Comparison of ENCODE assay signal across 11 cellular contexts in the genomic region with DNA sequence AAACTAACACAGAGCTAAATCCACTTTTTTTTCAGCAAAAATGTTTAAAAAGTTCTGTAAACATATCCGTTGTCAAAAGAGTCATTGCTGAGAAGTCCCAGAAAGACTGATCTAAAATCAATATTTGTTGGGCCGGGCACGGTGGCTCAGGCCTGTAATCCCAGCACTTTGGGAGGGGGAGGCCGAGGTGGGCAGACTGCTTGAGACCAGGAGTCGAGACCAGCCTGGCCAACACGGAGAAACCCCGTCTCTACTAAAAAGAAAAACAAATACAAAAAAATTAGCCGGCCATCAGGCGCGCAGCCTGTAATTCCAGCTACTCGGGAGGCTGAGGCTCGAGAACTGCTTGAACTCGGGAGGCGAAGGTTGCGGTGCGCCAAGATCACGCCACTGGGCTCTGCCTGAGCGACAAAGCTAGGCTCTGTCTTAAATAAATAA. TPM values are rescaled to one million over a fixed set of nuclear protein-coding genes. Genes with fewer than 3 reads are reported as not detected.
DNase-seq lines count a peak whose midpoint lies in the region; ATAC-seq and TF ChIP-seq lines count a peak whose summit lies in the region.
"Had no signal": no experiment of that assay in that cellular context is flagged by ENCODE, and none has a peak within 500 bp of the region (broad histone marks: within the 10 kb centered on the region; RNA-seq: fewer than 3 reads in every experiment).

No MANE protein-coding gene starts in this region.

- WGBS in aorta, 2 donors, result 73 to 81% methylated on average over 18 of the region's 18 CpGs

- in situ Hi-C loops in astrocyte of the spinal cord (cut with HindIII; ENCODE audit: low sequenced_read_pairs), result no loop called here

- peaks cover 31% of the 10 kb centered on the region for H3K36me3 Mint-ChIP-seq in nephron (ENCODE audit: low read depth)

- H3K9me3 ChIP-seq in aorta (ENCODE audit: control insufficient read depth, low read length), result no peaks in the 10 kb centered on the region

- intact Hi-C loops in aorta (cut with DNase I), result no loop called here

- ATAC-seq in aorta (ENCODE audit: low FRiP score), result no peak
- no peak for ATAC-seq in HG03520 (IDR thresholded peaks at IDR 0.05; ENCODE audit: unreplicated experiment)

- no peaks in the 10 kb centered on the region for H3K4me1 ChIP-seq in aorta (ENCODE audit: control insufficient read depth in 1 of 2, insufficient read depth in 2 of 2, low read length in 2 of 2)

- no peaks in the 10 kb centered on the region for H3K27me3 ChIP-seq in aorta (ENCODE audit: control insufficient read depth in 1 of 2, insufficient read depth in 2 of 2, low read length in 1 of 2)

- TF ChIP-seq CTCF in astrocyte of the spinal cord (IDR thresholded peaks at IDR 0.05; ENCODE audit: low read depth, low read length), result no peak
- TF ChIP-seq CTCF in nephron (IDR thresholded peaks at IDR 0.05; ENCODE audit: unreplicated experiment in 3 of 3), result no peak
- TF ChIP-seq CTCF in GM20000 (IDR thresholded peaks at IDR 0.05; ENCODE audit: extremely low read depth, missing control alignments), result no peak

- peak overlapping the region; percentile 93 for H3K4me3 ChIP-seq in Jurkat, Clone E6-1 (ENCODE audit: low read length)
- H3K4me3 ChIP-seq in astrocyte of the spinal cord (ENCODE audit: low read depth, low read length) (peak overlapping the region; percentile 73), aorta (ENCODE audit: low read length in 2 of 2) (no peak overlapping the region)

- H3K27ac Mint-ChIP-seq in nephron, result peak overlapping the region in 2 of 3 experiments; percentile 86 to 93

- H3K4me1 Mint-ChIP-seq in nephron, result peaks cover 12% of the 10 kb centered on the region

- DNase-seq in NCI-H2107 treated with DMSO at 0.1 percent for 48 hours (lab: John Stamatoyannopoulos, UW; ENCODE audit: unreplicated experiment), result peak; percentile 15
- no peak for DNase-seq in NCI-H2107 (lab: John Stamatoyannopoulos, UW)
- DNase-seq in Jurkat, Clone E6-1 (ENCODE audit: low read depth, low spot score), result no peak
- DNase-seq in astrocyte of the spinal cord (ENCODE audit: low read depth, low spot score), result no peak
- no peak for DNase-seq in aorta
- no peak for DNase-seq in GM20000 (ENCODE audit: low spot score)
- DNase-seq: activated CD4-positive, alpha-beta T cell treated with anti-CD3 and anti-CD28 coated beads for 48 hours; effector CD4-positive, alpha-beta T cell; NCI-H1436 had no signal

- no peaks in the 10 kb centered on the region for H3K27me3 Mint-ChIP-seq in nephron (ENCODE audit: low read depth)

- H3K4me3 Mint-ChIP-seq in nephron, result peak overlapping the region; percentile 47 to 66 (median 60)

- no peaks in the 10 kb centered on the region for H3K9me3 Mint-ChIP-seq in nephron

- no peaks in the 10 kb centered on the region for H3K36me3 ChIP-seq in aorta (ENCODE audit: control insufficient read depth in 1 of 2, insufficient read depth in 2 of 2, low read length in 1 of 2)

- H3K27ac ChIP-seq in aorta (ENCODE audit: low read depth in 1 of 2, low read length in 2 of 2), result no peak overlapping the region

RNA-seq across cellular contexts. Expression of gene OLA1, which starts 1.4 kb away (rescaled TPM):
- 115 TPM for polyA plus RNA-seq in Jurkat, Clone E6-1 (2012; ENCODE audit: insufficient read depth, insufficient read length)
- 10 to 100 TPM; 45.2 to 55.3 TPM for total RNA-seq in aorta
- polyA plus RNA-seq in aorta, result 10 to 100 TPM; 53.4 to 64.0 TPM

Comparison
In these comparisons a context has a peak if more than half of its experiments do, and no peak if none do; other contexts are left out.
1. H3K4me3 ChIP-seq: peak in Jurkat, Clone E6-1 (single experiment) and astrocyte of the spinal cord (single experiment); none in aorta (0 of 2).